Comparison of ENCODE assay signal across 8 cellular contexts in genomic region chr10:35341521-35341920, GRCh38. TPM values are rescaled to one million over a fixed set of nuclear protein-coding genes. Genes with fewer than 3 reads are reported as not detected.
DNase-seq lines count a peak whose midpoint lies in the region; ATAC-seq lines count a peak whose summit lies in the region.

No MANE protein-coding gene starts in this region.

- intact Hi-C loops in sciatic nerve (cut with DNase I): no loop called here

- H3K4me3 ChIP-seq in adipocyte (ENCODE audit: low read length): peak overlapping the region; percentile 42

- DNase-seq in adipocyte (ENCODE audit: low read depth): no peak
- DNase-seq in NOMO-1 treated with dmso at 0.1 percent for 144 hours (lab: John Stamatoyannopoulos, UW; ENCODE audit: unreplicated experiment): no peak
- no peak for DNase-seq in NCI-H526 treated with DMSO at 0.1 percent for 48 hours (lab: John Stamatoyannopoulos, UW)
- DNase-seq in sciatic nerve (ENCODE audit: low spot score): no peak
- DNase-seq in DMS53 (lab: John Stamatoyannopoulos, UW): no peak

- H3K4me1 ChIP-seq in adipocyte (ENCODE audit: control insufficient read depth, insufficient read depth, low read length): peaks cover 36% of the 10 kb centered on the region

- peak; percentile 78 for ATAC-seq in GM18498 (IDR thresholded peaks at IDR 0.05; ENCODE audit: unreplicated experiment)
- peak; percentile 76 for ATAC-seq in GM19468 (IDR thresholded peaks at IDR 0.05; ENCODE audit: extremely low read depth, unreplicated experiment)
- peak; percentile 75 for ATAC-seq in HG03139 (IDR thresholded peaks at IDR 0.05; ENCODE audit: unreplicated experiment)
- ATAC-seq in sciatic nerve: no peak

- H3K9me3 ChIP-seq in adipocyte (ENCODE audit: control insufficient read depth, low read length): no peaks in the 10 kb centered on the region

- H3K27me3 ChIP-seq in adipocyte (replicated peaks; ENCODE audit: control insufficient read depth, insufficient read depth, low read length): no peaks in the 10 kb centered on the region

- H3K9ac ChIP-seq in adipocyte (ENCODE audit: low read length): no peak overlapping the region

- no peaks in the 10 kb centered on the region for H3K36me3 ChIP-seq in adipocyte (ENCODE audit: control insufficient read depth, insufficient read depth, low read length, severe bottlenecking)

RNA-seq across cellular contexts. Expression of gene CCNY, which starts 5.2 kb away (rescaled TPM):
- total RNA-seq in sciatic nerve: 65.3 TPM
